In genomic region chr5:17398439-17398838, GRCh38 we compare ENCODE assay signal across 11 cellular contexts.
DNase-seq lines count a peak whose midpoint lies in the region; ATAC-seq, FAIRE-seq and TF ChIP-seq lines count a peak whose summit lies in the region.
"Had no signal": no experiment of that assay in that cellular context is flagged by ENCODE, and none has a peak within 500 bp of the region (broad histone marks: within the 10 kb centered on the region; RNA-seq: fewer than 3 reads in every experiment).

No MANE protein-coding gene starts in this region.

- no peak overlapping the region; the same call in 1 of the 2 replicates for H3K18ac ChIP-seq in IMR-90 (ENCODE audit: low read depth, low read length)

- peak overlapping the region; percentile 38; the same call in 1 of the 2 replicates for H3K4ac ChIP-seq in IMR-90 (ENCODE audit: low read depth, low read length)

- H4K91ac ChIP-seq in IMR-90 (ENCODE audit: insufficient read depth, low read depth, low read length) = no peak overlapping the region

- H3K27ac Mint-ChIP-seq in activated naive CD8-positive, alpha-beta T cell treated with anti-CD3 and anti-CD28 coated beads, Interleukin-2, amount 50 U/mL, for 24 hours = no peak overlapping the region

- peaks cover 3% of the 10 kb centered on the region for H3K4me1 Mint-ChIP-seq in activated naive CD8-positive, alpha-beta T cell treated with anti-CD3 and anti-CD28 coated beads, Interleukin-2, amount 50 U/mL, for 24 hours

- peak; percentile 37 for DNase-seq in NCI-H1694 treated with DMSO at 0.1 percent for 48 hours (lab: John Stamatoyannopoulos, UW)
- no peak for DNase-seq in NCI-H1694 (lab: John Stamatoyannopoulos, UW)
- DNase-seq in IMR-90 = peak; percentile 97
- DNase-seq in GM12878 (ENCODE audit: low read depth, low spot score) = no peak
- no peak for DNase-seq in GM10266 (ENCODE audit: extremely low spot score)
- DNase-seq in activated naive CD8-positive, alpha-beta T cell treated with anti-CD3 and anti-CD28 coated beads, Interleukin-2, amount 50 U/mL, for 24 hours = no peak
- DNase-seq in left lobe of liver (ENCODE audit: low spot score) = no peak
- DNase-seq: 8988T, left ventricle myocardium inferior had no signal

- SMC1A ChIA-PET in GM12878 (lab: Charles Lee; ENCODE audit: uncharacterized antibody, unreplicated experiment) = no interaction called here

- H3K27me3 ChIP-seq in IMR-90 (ENCODE audit: control insufficient read depth, insufficient read depth, low read length) (peaks cover 11% of the 10 kb centered on the region), GM12878 (replicated peaks in 1 of 2; ENCODE audit: control insufficient read depth in 2 of 2, insufficient read depth in 2 of 2, low read length in 1 of 2) (no peaks in the 10 kb centered on the region), skeletal muscle satellite cell (ENCODE audit: control insufficient read depth, insufficient read depth, low read length) (peaks cover 31% of the 10 kb centered on the region)
- H3K27me3 ChIP-seq: vagina had no signal

- H3K36me3 Mint-ChIP-seq in activated naive CD8-positive, alpha-beta T cell treated with anti-CD3 and anti-CD28 coated beads, Interleukin-2, amount 50 U/mL, for 24 hours (ENCODE audit: low read depth) = no peaks in the 10 kb centered on the region

- POLR2A ChIA-PET in IMR-90 (lab: Charles Lee; ENCODE audit: unreplicated experiment) (interaction anchor here (0.5 kb wide), 2 partner anchors 17 to 823 kb away, joined by 4 to 5 read pairs; no protein-coding TSS in a partner anchor), GM12878 (lab: Charles Lee) (no interaction called here)

- H3K9ac ChIP-seq in IMR-90 (ENCODE audit: low read depth, low read length) (no peak overlapping the region), GM12878 (ENCODE audit: control insufficient read depth, insufficient read depth, low read length) (no peak overlapping the region), skeletal muscle satellite cell (ENCODE audit: low read depth, low read length) (no peak overlapping the region)

- H3K9me3 ChIP-seq in IMR-90 (ENCODE audit: control insufficient read depth, insufficient read depth, low read length) (peaks cover 2% of the 10 kb centered on the region; the same call in 1 of the 2 replicates), GM12878 (replicated peaks; ENCODE audit: control insufficient read depth, insufficient read depth, low read length) (no peaks in the 10 kb centered on the region; the same call in 2 of the 3 replicates), skeletal muscle satellite cell (replicated peaks; ENCODE audit: low read length) (no peaks in the 10 kb centered on the region)
- H3K9me3 ChIP-seq: vagina had no signal

- H3K4me3 ChIP-seq in IMR-90 (ENCODE audit: insufficient read depth, low read depth, low read length) (no peak overlapping the region), GM12878 (no peak overlapping the region), skeletal muscle satellite cell (ENCODE audit: low read length) (no peak overlapping the region)
- H3K4me3 ChIP-seq: left ventricle myocardium inferior, vagina had no signal

- H3K79me2 ChIP-seq in GM12878 (ENCODE audit: control insufficient read depth, insufficient read depth, low read length) = no peaks in the 10 kb centered on the region

- ATAC-seq in IMR-90 (ENCODE audit: low read depth) (peak; percentile 90), GM12878 (no peak; the same call in 2 of the 3 replicates), left lobe of liver (no peak)
- ATAC-seq in activated naive CD8-positive, alpha-beta T cell treated with anti-CD3 and anti-CD28 coated beads, Interleukin-2, amount 50 U/mL, for 24 hours = no peak

- TF ChIP-seq CTCF in IMR-90 (conservative IDR thresholded peaks at IDR 0.05; ENCODE audit: low read depth, low read length) (no peak), GM12878 (IDR thresholded peaks at IDR 0.05 in 2 of 3, conservative IDR thresholded peaks at IDR 0.05 in 1 of 3; ENCODE audit: control insufficient read depth in 2 of 3, extremely low read depth in 1 of 3, insufficient read depth in 1 of 3, low read depth in 3 of 3, low read length in 3 of 3) (no peak), GM10266 (IDR thresholded peaks at IDR 0.05; ENCODE audit: control insufficient read depth, insufficient read depth, low read depth, missing control alignments) (no peak)

- dilution Hi-C loops in IMR-90 (cut with HindIII; ENCODE audit: low sequenced_read_pairs, unreplicated experiment) = no loop called here

- no peak overlapping the region for H2AK5ac ChIP-seq in IMR-90 (ENCODE audit: low read depth, low read length)

- no peak overlapping the region for H4K5ac ChIP-seq in IMR-90 (ENCODE audit: low read depth, low read length)

- H3K27me3 Mint-ChIP-seq in activated naive CD8-positive, alpha-beta T cell treated with anti-CD3 and anti-CD28 coated beads, Interleukin-2, amount 50 U/mL, for 24 hours = peaks cover 2% of the 10 kb centered on the region

- no peak overlapping the region for H2BK15ac ChIP-seq in IMR-90 (ENCODE audit: low read depth, low read length)

- TF ChIP-seq RAD21 in IMR-90 (IDR thresholded peaks at IDR 0.05; ENCODE audit: low read length) (no peak), GM12878 (IDR thresholded peaks at IDR 0.05; ENCODE audit: insufficient read depth, low read depth, low read length) (no peak)

- peak overlapping the region; percentile 44 for H2BK5ac ChIP-seq in IMR-90 (ENCODE audit: low read depth, low read length, poor library complexity, severe bottlenecking)

- no peak overlapping the region for H3K4me3 Mint-ChIP-seq in activated naive CD8-positive, alpha-beta T cell treated with anti-CD3 and anti-CD28 coated beads, Interleukin-2, amount 50 U/mL, for 24 hours

- peaks cover 10% of the 10 kb centered on the region for H3K9me3 Mint-ChIP-seq in activated naive CD8-positive, alpha-beta T cell treated with anti-CD3 and anti-CD28 coated beads, Interleukin-2, amount 50 U/mL, for 24 hours

- H3K79me1 ChIP-seq in IMR-90 (ENCODE audit: low read depth in 1 of 2, low read length in 2 of 2) = no peaks in the 10 kb centered on the region

- peak overlapping the region in 1 of 2 experiments; percentile 20; a peak in 1 of 4 replicates for H4K8ac ChIP-seq in IMR-90 (ENCODE audit: low read depth in 2 of 2, low read length in 2 of 2)

- no peak for TF ChIP-seq POLR2A in IMR-90 (IDR thresholded peaks at IDR 0.05; ENCODE audit: low read depth, low read length)
- no peak for TF ChIP-seq POLR2A in GM12878 (IDR thresholded peaks at IDR 0.05; ENCODE audit: low read depth, low read length)

- no peak overlapping the region for H3K56ac ChIP-seq in IMR-90 (ENCODE audit: extremely low read depth, insufficient read depth, low read length)

- no peaks in the 10 kb centered on the region for H4K20me1 ChIP-seq in IMR-90 (ENCODE audit: insufficient read depth, low read length)
- H4K20me1 ChIP-seq in GM12878 (ENCODE audit: control insufficient read depth, insufficient read depth) = no peaks in the 10 kb centered on the region

- RAD21 ChIA-PET in GM12878 (lab: Charles Lee; ENCODE audit: unreplicated experiment) = no interaction called here

- peak overlapping the region; percentile 69 for H3K4me2 ChIP-seq in IMR-90 (ENCODE audit: low read depth, low read length)
- H3K4me2 ChIP-seq in GM12878 (ENCODE audit: control insufficient read depth, insufficient read depth) = no peak overlapping the region
- peak overlapping the region; percentile 3 for H3K4me2 ChIP-seq in skeletal muscle satellite cell (ENCODE audit: low read length)

- peak overlapping the region; percentile 36; the same call in 1 of the 2 replicates for H2BK120ac ChIP-seq in IMR-90 (ENCODE audit: low read depth, low read length)

- BruUV-seq in IMR-90 (replicated peaks; lab: Mats Ljungman, UMichigan) (no TSS peak), GM12878 (replicated peaks; lab: Mats Ljungman, UMichigan) (no TSS peak)

- peaks cover 12% of the 10 kb centered on the region for H3K9me1 ChIP-seq in IMR-90 (ENCODE audit: insufficient read depth, low read length)

- intact Hi-C loops in IMR-90 (cut with micrococcal nuclease) = no loop called here
- intact Hi-C loops in GM12878 (cut with micrococcal nuclease; ENCODE audit: unreplicated experiment) = no loop called here

- no peak overlapping the region for H2AK9ac ChIP-seq in IMR-90 (replicated peaks; ENCODE audit: low read depth, low read length, poor library complexity)

- H3K4me1 ChIP-seq in IMR-90 (ENCODE audit: control insufficient read depth, insufficient read depth, low read length) = peaks cover 8% of the 10 kb centered on the region
- H3K4me1 ChIP-seq in GM12878 (ENCODE audit: control insufficient read depth, insufficient read depth, low read length) = no peaks in the 10 kb centered on the region
- peaks cover 14% of the 10 kb centered on the region for H3K4me1 ChIP-seq in skeletal muscle satellite cell (ENCODE audit: control insufficient read depth, insufficient read depth, low read length)
- H3K4me1 ChIP-seq: left ventricle myocardium inferior had no signal

- no peaks in the 10 kb centered on the region for H3K36me3 ChIP-seq in IMR-90 (ENCODE audit: control insufficient read depth, insufficient read depth, low read length)
- no peaks in the 10 kb centered on the region for H3K36me3 ChIP-seq in GM12878 (ENCODE audit: control insufficient read depth in 2 of 2, insufficient read depth in 2 of 2, low read length in 1 of 2)
- no peaks in the 10 kb centered on the region for H3K36me3 ChIP-seq in skeletal muscle satellite cell (ENCODE audit: insufficient read depth, low read length)
- H3K36me3 ChIP-seq: left ventricle myocardium inferior, vagina had no signal

- H3K14ac ChIP-seq in IMR-90 (replicated peaks; ENCODE audit: low read depth, low read length) = no peak overlapping the region

- H3K27ac ChIP-seq in IMR-90 (ENCODE audit: insufficient read depth, low read length) (no peak overlapping the region), GM12878 (ENCODE audit: control insufficient read depth, insufficient read depth) (no peak overlapping the region)
- H3K27ac ChIP-seq: left ventricle myocardium inferior, vagina had no signal

- WGBS in IMR-90 (ENCODE audit: extremely low coverage in 2 of 2, insufficient read length in 1 of 2), 2 experiments = no CpG with 5 or more reads among the region's 4 CpGs
- WGBS in GM12878 (ENCODE audit: insufficient coverage, insufficient replicate concordance, low lambda C conversion rate, missing lambda C conversion rate) = 0% methylated on average over 4 of the region's 4 CpGs

- no peak for FAIRE-seq in GM12878 (lab: Jason Lieb, UNC)

- peak overlapping the region; percentile 17; the same call in 1 of the 2 replicates for H2BK20ac ChIP-seq in IMR-90 (ENCODE audit: low read depth, low read length)

- in situ Hi-C loops in IMR-90 (cut with MboI; ENCODE audit: low sequenced_read_pairs) = no loop called here
- in situ Hi-C loops in GM12878 (cut with MboI) = no loop called here

- no peak for TF ChIP-seq EP300 in GM12878 (IDR thresholded peaks at IDR 0.05; ENCODE audit: borderline replicate concordance in 1 of 2, control insufficient read depth in 1 of 2, low read depth in 2 of 2, low read length in 2 of 2)

- CTCF ChIA-PET in IMR-90 (lab: Yijun Ruan, JAX) (no interaction called here), GM12878 (lab: Yijun Ruan, JAX) (no interaction called here)

- no peak overlapping the region for H3K23ac ChIP-seq in IMR-90 (ENCODE audit: low read depth, low read length)

- peak overlapping the region; percentile 79 for H2AFZ ChIP-seq in IMR-90 (replicated peaks; ENCODE audit: low read length, poor library complexity)
- no peak overlapping the region for H2AFZ ChIP-seq in GM12878 (ENCODE audit: control insufficient read depth, low read depth, low read length)

TF ChIP-seq in GM12878, 131 proteins besides CTCF, POLR2A, EP300 and RAD21 (continues in another document):
- TF ChIP-seq FOXK2 (IDR thresholded peaks at IDR 0.05) (no peak), TBL1XR1 (IDR thresholded peaks at IDR 0.05; ENCODE audit: low read depth, low read length) (no peak)

Comparison
In these comparisons a context has a peak if more than half of its experiments do, and no peak if none do; other contexts are left out.
1. DNase-seq: peak in NCI-H1694 treated with DMSO at 0.1 percent for 48 hours (single experiment) and IMR-90 (single experiment); none in NCI-H1694 (single experiment), GM12878 (single experiment), GM10266 (single experiment), activated naive CD8-positive, alpha-beta T cell treated with anti-CD3 and anti-CD28 coated beads, Interleukin-2, amount 50 U/mL, for 24 hours (single experiment) and left lobe of liver (single experiment).